In genomic region chr2:218400167-218400929, GRCh38 we compare ENCODE assay signal across 8 cellular contexts. TPM values are rescaled to one million over a fixed set of nuclear protein-coding genes. Genes with fewer than 3 reads are reported as not detected.
DNase-seq lines count a peak whose midpoint lies in the region; ATAC-seq and TF ChIP-seq lines count a peak whose summit lies in the region.

No MANE protein-coding gene starts in this region.

- H3K36me3 ChIP-seq in CD4-positive, alpha-beta memory T cell (ENCODE audit: insufficient read depth, low read length): peaks cover 25% of the 10 kb centered on the region
- peaks cover 23% of the 10 kb centered on the region for H3K36me3 ChIP-seq in neuron (ENCODE audit: insufficient read depth, low read length)

- H3K4me3 ChIP-seq in CD4-positive, alpha-beta memory T cell (ENCODE audit: low read length in 2 of 2): peak overlapping the region in 1 of 2 donors; percentile 57
- peak overlapping the region; percentile 75 to 81 for H3K4me3 ChIP-seq in foreskin fibroblast (ENCODE audit: low read depth in 1 of 2, low read length in 2 of 2)
- H3K4me3 ChIP-seq in neuron (ENCODE audit: low read length): peak overlapping the region; percentile 88

- no peak for TF ChIP-seq CTCF in foreskin fibroblast (IDR thresholded peaks at IDR 0.05; ENCODE audit: low read depth, low read length)

- peaks cover 18 to 74% (median 49%) of the 10 kb centered on the region in 4 donors for H3K4me1 Mint-ChIP-seq in CD4-positive, alpha-beta memory T cell
- peaks cover 20 to 36% (median 33%) of the 10 kb centered on the region in 3 donors for H3K4me1 Mint-ChIP-seq in IgD-negative memory B cell
- peaks cover 51% of the 10 kb centered on the region for H3K4me1 Mint-ChIP-seq in activated T-cell treated with anti-CD3 and anti-CD28 coated beads, Interleukin-2, amount 50 U/mL, for 72 hours (ENCODE audit: low read depth)

- H3K27ac ChIP-seq in CD4-positive, alpha-beta memory T cell (ENCODE audit: low read depth, low read length): peak overlapping the region; percentile 72

- H3K4me3 Mint-ChIP-seq in CD4-positive, alpha-beta memory T cell: peak overlapping the region; percentile 92 to 97 (median 94)
- H3K4me3 Mint-ChIP-seq in IgD-negative memory B cell: peak overlapping the region; percentile 92 to 100 (median 96)
- H3K4me3 Mint-ChIP-seq in activated T-cell treated with anti-CD3 and anti-CD28 coated beads, Interleukin-2, amount 50 U/mL, for 72 hours: peak overlapping the region; percentile 90 to 92

- peaks cover 73% of the 10 kb centered on the region for H3K4me1 ChIP-seq in CD4-positive, alpha-beta memory T cell (ENCODE audit: insufficient read depth, low read length)
- H3K4me1 ChIP-seq in neuron (ENCODE audit: insufficient read depth, low read length): peaks cover 26% of the 10 kb centered on the region

- H2AFZ ChIP-seq in neuron (ENCODE audit: low read depth, low read length): no peak overlapping the region

- H3K27me3 ChIP-seq in CD4-positive, alpha-beta memory T cell (ENCODE audit: insufficient read depth, low read length): no peaks in the 10 kb centered on the region
- peaks cover 27% of the 10 kb centered on the region for H3K27me3 ChIP-seq in neuron (ENCODE audit: insufficient read depth, low read length)

- peaks cover 0 to 3% (median 0%) of the 10 kb centered on the region in 8 donors for H3K9me3 Mint-ChIP-seq in CD4-positive, alpha-beta memory T cell
- H3K9me3 Mint-ChIP-seq in IgD-negative memory B cell: no peaks in the 10 kb centered on the region
- H3K9me3 Mint-ChIP-seq in activated T-cell treated with anti-CD3 and anti-CD28 coated beads, Interleukin-2, amount 50 U/mL, for 72 hours: no peaks in the 10 kb centered on the region

- H3K27me3 Mint-ChIP-seq in CD4-positive, alpha-beta memory T cell: no peaks in the 10 kb centered on the region
- H3K27me3 Mint-ChIP-seq in IgD-negative memory B cell: no peaks in the 10 kb centered on the region
- peaks cover 15% of the 10 kb centered on the region for H3K27me3 Mint-ChIP-seq in activated T-cell treated with anti-CD3 and anti-CD28 coated beads, Interleukin-2, amount 50 U/mL, for 72 hours (ENCODE audit: low read depth)

- no peaks in the 10 kb centered on the region for H3K9me3 ChIP-seq in CD4-positive, alpha-beta memory T cell (ENCODE audit: control insufficient read depth in 1 of 2, low read length in 2 of 2)
- H3K9me3 ChIP-seq in neuron (ENCODE audit: low read length): no peaks in the 10 kb centered on the region

- peak in 1 of 2 donors; percentile 1 for ATAC-seq in activated T-cell treated with anti-CD3 and anti-CD28 coated beads, Interleukin-2, amount 50 U/mL, for 72 hours (replicated peaks in 1 of 2)
- no peak for ATAC-seq in esophagus mucosa

- CTCF ChIA-PET in CD4-positive, alpha-beta memory T cell (lab: Charles Lee; ENCODE audit: partially characterized antibody): interaction anchor here (0.6 to 2.1 kb wide), 4 partner anchors 58 to 128 kb away, joined by 3 to 8 read pairs (median 4); no protein-coding TSS in a partner anchor

- peak; percentile 34 to 65 (median 46) for DNase-seq in CD4-positive, alpha-beta memory T cell
- DNase-seq in activated T-cell treated with anti-CD3 and anti-CD28 coated beads, Interleukin-2, amount 50 U/mL, for 72 hours: peak; percentile 40 to 43
- peak in 1 of 2 donors; percentile 51 for DNase-seq in foreskin fibroblast
- no peak for DNase-seq in SIG-M5 (lab: John Stamatoyannopoulos, UW)
- no peak for DNase-seq in Ammon's horn (ENCODE audit: low spot score)

- intact Hi-C loops in CD4-positive, alpha-beta memory T cell (cut with micrococcal nuclease): loop anchor here (1.0 kb wide), 1 partner anchor 66 kb away; no protein-coding TSS in a partner anchor

- POLR2A ChIA-PET in CD4-positive, alpha-beta memory T cell (lab: Charles Lee; ENCODE audit: partially characterized antibody): interaction anchor here (0.7 to 4.3 kb wide), 20 partner anchors 17 to 777 kb away, joined by 3 to 26 read pairs (median 4); partner anchors contain the start of genes AAMP, CATIP, PNKD and TMBIM1

- H3K27ac Mint-ChIP-seq in CD4-positive, alpha-beta memory T cell: peak overlapping the region; percentile 87 to 100 (median 94)
- H3K27ac Mint-ChIP-seq in IgD-negative memory B cell: peak overlapping the region; percentile 83 to 100 (median 95)
- peak overlapping the region; percentile 87 for H3K27ac Mint-ChIP-seq in activated T-cell treated with anti-CD3 and anti-CD28 coated beads, Interleukin-2, amount 50 U/mL, for 72 hours

- peaks cover 6 to 45% of the 10 kb centered on the region in 2 donors for H3K36me3 Mint-ChIP-seq in CD4-positive, alpha-beta memory T cell
- H3K36me3 Mint-ChIP-seq in IgD-negative memory B cell: no peaks in the 10 kb centered on the region
- peaks cover 0 to 2% of the 10 kb centered on the region in 2 donors for H3K36me3 Mint-ChIP-seq in activated T-cell treated with anti-CD3 and anti-CD28 coated beads, Interleukin-2, amount 50 U/mL, for 72 hours (ENCODE audit: insufficient read depth in 2 of 2)

RNA-seq across cellular contexts. Expression of gene CTDSP1, which starts 0.7 kb away (rescaled TPM):
- 100 to 1,000 TPM; 182 to 183 TPM for total RNA-seq in CD4-positive, alpha-beta memory T cell
- 10 to 100 TPM; 26.4 to 37.7 TPM for polyA plus RNA-seq in CD4-positive, alpha-beta memory T cell
- polyA plus RNA-seq in IgD-negative memory B cell: 16.2 TPM
- total RNA-seq in activated T-cell treated with anti-CD3 and anti-CD28 coated beads, Interleukin-2, amount 50 U/mL, for 72 hours: 10 to 100 TPM; 76.7 to 79.0 TPM
- total RNA-seq in esophagus mucosa: 64.2 TPM

RNA-seq across cellular contexts. Expression of gene SLC11A1, which starts 18.3 kb away (rescaled TPM):
- 1 to 10 TPM; 1.3 to 1.9 TPM for total RNA-seq in CD4-positive, alpha-beta memory T cell
- polyA plus RNA-seq in CD4-positive, alpha-beta memory T cell: under 1 TPM; 0.37 to 0.92 TPM
- polyA plus RNA-seq in IgD-negative memory B cell: 1.3 TPM
- total RNA-seq in activated T-cell treated with anti-CD3 and anti-CD28 coated beads, Interleukin-2, amount 50 U/mL, for 72 hours: under 1 TPM in 1 of 2 donors, not detected in 1; 0.19 TPM
- 3.5 TPM for total RNA-seq in esophagus mucosa

RNA-seq across cellular contexts. Expression of gene VIL1, which starts 18.6 kb away (rescaled TPM):
- total RNA-seq in CD4-positive, alpha-beta memory T cell: not detected
- not detected for polyA plus RNA-seq in CD4-positive, alpha-beta memory T cell
- 0.28 TPM for polyA plus RNA-seq in IgD-negative memory B cell
- total RNA-seq in activated T-cell treated with anti-CD3 and anti-CD28 coated beads, Interleukin-2, amount 50 U/mL, for 72 hours: not detected
- total RNA-seq in esophagus mucosa: not detected

RNA-seq across cellular contexts. Expression of gene CATIP, which starts 43.7 kb away (rescaled TPM):
- not detected for total RNA-seq in CD4-positive, alpha-beta memory T cell
- not detected for polyA plus RNA-seq in CD4-positive, alpha-beta memory T cell
- polyA plus RNA-seq in IgD-negative memory B cell: 0.18 TPM
- not detected for total RNA-seq in activated T-cell treated with anti-CD3 and anti-CD28 coated beads, Interleukin-2, amount 50 U/mL, for 72 hours
- total RNA-seq in esophagus mucosa: not detected

Comparison
In these comparisons a context has a peak if more than half of its experiments do, and no peak if none do; other contexts are left out.
1. DNase-seq: peak in CD4-positive, alpha-beta memory T cell (5 of 5) and activated T-cell treated with anti-CD3 and anti-CD28 coated beads, Interleukin-2, amount 50 U/mL, for 72 hours (2 of 2); none in SIG-M5 (single experiment) and Ammon's horn (single experiment).
2. Peak in every context shown above with its lines, with median percentiles within 50 percentile points of each other: H3K27ac Mint-ChIP-seq and H3K4me3 Mint-ChIP-seq.